ENCODE assay signal across 24 cellular contexts in the genomic region with DNA sequence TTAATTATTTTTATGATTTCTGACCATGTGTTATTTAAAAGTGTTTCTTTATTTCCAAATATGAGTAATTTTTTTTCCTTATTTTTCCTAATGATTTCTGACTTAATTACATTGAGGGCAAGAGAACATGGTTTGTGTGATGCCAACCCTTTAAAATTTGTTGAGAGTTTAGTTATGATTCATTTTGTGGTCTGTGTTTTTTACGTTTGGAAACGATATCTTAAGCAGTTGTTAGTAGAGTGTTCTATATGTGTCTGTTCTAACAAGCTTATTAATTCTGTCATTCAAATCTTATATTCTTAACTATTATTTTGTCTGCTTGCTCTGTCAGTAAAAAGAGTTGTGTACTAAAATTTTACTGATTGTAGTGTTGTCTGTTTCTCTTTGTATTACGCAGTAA. TPM values are rescaled to one million over a fixed set of nuclear protein-coding genes. Genes with fewer than 3 reads are reported as not detected.
DNase-seq lines count a peak whose midpoint lies in the region; ATAC-seq and TF ChIP-seq lines count a peak whose summit lies in the region.
"Had no signal": no experiment of that assay in that cellular context is flagged by ENCODE, and none has a peak within 500 bp of the region (broad histone marks: within the 10 kb centered on the region; RNA-seq: fewer than 3 reads in every experiment).

No MANE protein-coding gene starts in this region.

- no CpG with 5 or more reads among the region's 3 CpGs for WGBS in IMR-90 (ENCODE audit: extremely low coverage in 2 of 2, insufficient read length in 1 of 2), 2 experiments
- WGBS in right lobe of liver (ENCODE audit: insufficient coverage, low coverage, low lambda C conversion rate, missing lambda C conversion rate), result 62% methylated on average over 3 of the region's 3 CpGs

- TF ChIP-seq RAD21 in IMR-90 (IDR thresholded peaks at IDR 0.05; ENCODE audit: low read length), result no peak

- H3K9ac ChIP-seq in IMR-90 (ENCODE audit: low read depth, low read length), result no peak overlapping the region

- no peak for DNase-seq in activated CD4-positive, alpha-beta T cell treated with anti-CD3 and anti-CD28 coated beads for 36 hours
- no peak for DNase-seq in activated CD4-positive, alpha-beta T cell treated with anti-CD3 and anti-CD28 coated beads for 4 hours
- peak; percentile 10 for DNase-seq in IMR-90
- no peak for DNase-seq in brain microvascular endothelial cell
- no peak for DNase-seq in natural killer cell
- DNase-seq in right lobe of liver, result no peak
- no peak for DNase-seq in OCI-M2 (lab: John Stamatoyannopoulos, UW; ENCODE audit: unreplicated experiment)
- DNase-seq in mucosa of descending colon, result no peak
- DNase-seq: 8988T; activated CD4-positive, alpha-beta T cell treated with anti-CD3 and anti-CD28 coated beads for 48 hours; AML-193; CD8-positive, alpha-beta T cell; heart right ventricle; KG1; naive thymus-derived CD8-positive, alpha-beta T cell; NCI-H187 treated with DMSO at 0.1 percent for 48 hours; NCI-H524 treated with DMSO at 0.1 percent for 48 hours; NK-92 treated with Interleukin-12 subunit alpha and Interleukin-12 subunit beta, amount 100 ng/mL, for 24 hours; pancreas; Peyer's patch; SJCRH30; T-helper 1 cell; trophoblast cell had no signal

- no peak overlapping the region for H3K18ac ChIP-seq in IMR-90 (ENCODE audit: low read depth, low read length)

- no peak overlapping the region for H2BK5ac ChIP-seq in IMR-90 (ENCODE audit: low read depth, low read length, poor library complexity, severe bottlenecking)

- H4K8ac ChIP-seq in IMR-90 (ENCODE audit: low read depth in 2 of 2, low read length in 2 of 2), result no peak overlapping the region

- no peaks in the 10 kb centered on the region for H3K27me3 Mint-ChIP-seq in activated CD4-positive, alpha-beta T cell treated with anti-CD3 and anti-CD28 coated beads for 36 hours
- H3K27me3 Mint-ChIP-seq in natural killer cell (ENCODE audit: low read depth in 2 of 2), result no peaks in the 10 kb centered on the region
- H3K27me3 Mint-ChIP-seq: activated naive CD4-positive, alpha-beta T cell treated with anti-CD3 and anti-CD28 coated beads, Interleukin-2, amount 50 U/mL, for 24 hours; naive thymus-derived CD8-positive, alpha-beta T cell had no signal

- H3K27ac ChIP-seq in IMR-90 (ENCODE audit: insufficient read depth, low read length) (no peak overlapping the region), brain microvascular endothelial cell (peak overlapping the region; percentile 15), right lobe of liver (peak overlapping the region in 1 of 3 donors; percentile 12)
- H3K27ac ChIP-seq: pancreas, Peyer's patch, SJCRH30 had no signal

- H3K4me1 ChIP-seq in IMR-90 (ENCODE audit: control insufficient read depth, insufficient read depth, low read length) (peaks cover 5% of the 10 kb centered on the region; the same call in 1 of the 2 replicates), right lobe of liver (peaks cover 0 to 18% (median 4%) of the 10 kb centered on the region in 4 donors), mucosa of descending colon (ENCODE audit: low read depth) (no peaks in the 10 kb centered on the region)
- H3K4me1 ChIP-seq: Peyer's patch had no signal

- no peak overlapping the region for H3K4me2 ChIP-seq in IMR-90 (ENCODE audit: low read depth, low read length)

- 0 out of 2 replicates have a peak, but pooled peaks cover 3% of the 10 kb centered on the region for H3K36me3 ChIP-seq in IMR-90 (ENCODE audit: control insufficient read depth, insufficient read depth, low read length)
- peaks cover 3% of the 10 kb centered on the region for H3K36me3 ChIP-seq in brain microvascular endothelial cell (replicated peaks)
- no peaks in the 10 kb centered on the region for H3K36me3 ChIP-seq in right lobe of liver
- no peaks in the 10 kb centered on the region for H3K36me3 ChIP-seq in mucosa of descending colon (ENCODE audit: low read depth)
- H3K36me3 ChIP-seq: pancreas had no signal

- H3K27ac Mint-ChIP-seq in activated CD4-positive, alpha-beta T cell treated with anti-CD3 and anti-CD28 coated beads for 36 hours, result no peak overlapping the region
- peak overlapping the region; percentile 24 to 39 for H3K27ac Mint-ChIP-seq in natural killer cell
- H3K27ac Mint-ChIP-seq: activated naive CD4-positive, alpha-beta T cell treated with anti-CD3 and anti-CD28 coated beads, Interleukin-2, amount 50 U/mL, for 24 hours; CD8-positive, alpha-beta T cell; naive thymus-derived CD8-positive, alpha-beta T cell had no signal

- peaks cover 30 to 47% of the 10 kb centered on the region in 2 experiments for H3K79me1 ChIP-seq in IMR-90 (ENCODE audit: low read depth in 1 of 2, low read length in 2 of 2)

- H3K36me3 Mint-ChIP-seq in activated CD4-positive, alpha-beta T cell treated with anti-CD3 and anti-CD28 coated beads for 36 hours (ENCODE audit: low read depth), result peaks cover 26% of the 10 kb centered on the region
- H3K36me3 Mint-ChIP-seq in natural killer cell, result peaks cover 9% of the 10 kb centered on the region

- no peak overlapping the region for H3K4me3 Mint-ChIP-seq in activated CD4-positive, alpha-beta T cell treated with anti-CD3 and anti-CD28 coated beads for 36 hours
- no peak overlapping the region for H3K4me3 Mint-ChIP-seq in natural killer cell
- H3K4me3 Mint-ChIP-seq: activated naive CD4-positive, alpha-beta T cell treated with anti-CD3 and anti-CD28 coated beads, Interleukin-2, amount 50 U/mL, for 24 hours; CD8-positive, alpha-beta T cell; naive thymus-derived CD8-positive, alpha-beta T cell had no signal

- H3K4me3 ChIP-seq in IMR-90 (ENCODE audit: insufficient read depth, low read depth, low read length) (no peak overlapping the region), brain microvascular endothelial cell (ENCODE audit: low read depth, low read length) (no peak overlapping the region), right lobe of liver (no peak overlapping the region), mucosa of descending colon (no peak overlapping the region)
- H3K4me3 ChIP-seq: heart right ventricle, pancreas, Peyer's patch, SJCRH30 had no signal

- no peak overlapping the region for H2AFZ ChIP-seq in IMR-90 (replicated peaks; ENCODE audit: low read length, poor library complexity)

- ATAC-seq in activated CD4-positive, alpha-beta T cell treated with anti-CD3 and anti-CD28 coated beads for 36 hours, result peak; percentile 75
- ATAC-seq in IMR-90 (ENCODE audit: low read depth), result no peak
- no peak for ATAC-seq in natural killer cell
- ATAC-seq in right lobe of liver, result no peak
- ATAC-seq in mucosa of descending colon, result no peak
- ATAC-seq: CD8-positive, alpha-beta T cell; naive thymus-derived CD8-positive, alpha-beta T cell had no signal

- H4K20me1 ChIP-seq in IMR-90 (ENCODE audit: insufficient read depth, low read length), result peaks cover 11% of the 10 kb centered on the region; the same call in 1 of the 2 replicates

- POLR2A ChIA-PET in activated CD4-positive, alpha-beta T cell treated with anti-CD3 and anti-CD28 coated beads for 36 hours (lab: Charles Lee), result interaction anchor here (0.6 kb wide), 2 partner anchors 248 to 1363 kb away, joined by 3 read pairs; no protein-coding TSS in a partner anchor
- POLR2A ChIA-PET in IMR-90 (lab: Charles Lee; ENCODE audit: unreplicated experiment), result no interaction called here

- TF ChIP-seq POLR2A in IMR-90 (IDR thresholded peaks at IDR 0.05; ENCODE audit: low read depth, low read length), result no peak
- no peak for TF ChIP-seq POLR2A in right lobe of liver (IDR thresholded peaks at IDR 0.05)

- intact Hi-C loops in activated CD4-positive, alpha-beta T cell treated with anti-CD3 and anti-CD28 coated beads for 36 hours (cut with DNase I, micrococcal nuclease), result no loop called here
- intact Hi-C loops in IMR-90 (cut with micrococcal nuclease), result no loop called here
- intact Hi-C loops in natural killer cell (cut with micrococcal nuclease), result no loop called here
- intact Hi-C loops in right lobe of liver (cut with DNase I), result no loop called here
- intact Hi-C loops in mucosa of descending colon (cut with DNase I, micrococcal nuclease), result no loop called here

- no peak overlapping the region for H4K5ac ChIP-seq in IMR-90 (ENCODE audit: low read depth, low read length)

- dilution Hi-C loops in IMR-90 (cut with HindIII; ENCODE audit: low sequenced_read_pairs, unreplicated experiment), result no loop called here

- H3K4me1 Mint-ChIP-seq in activated CD4-positive, alpha-beta T cell treated with anti-CD3 and anti-CD28 coated beads for 36 hours, result peaks cover 63% of the 10 kb centered on the region
- H3K4me1 Mint-ChIP-seq in natural killer cell, result peaks cover 18 to 27% of the 10 kb centered on the region in 2 donors

- H3K14ac ChIP-seq in IMR-90 (replicated peaks; ENCODE audit: low read depth, low read length), result no peak overlapping the region

- no peak overlapping the region for H2AK5ac ChIP-seq in IMR-90 (ENCODE audit: low read depth, low read length)

- H3K4ac ChIP-seq in IMR-90 (ENCODE audit: low read depth, low read length), result no peak overlapping the region

- no peak overlapping the region for H2AK9ac ChIP-seq in IMR-90 (replicated peaks; ENCODE audit: low read depth, low read length, poor library complexity)

- TF ChIP-seq CTCF in IMR-90 (conservative IDR thresholded peaks at IDR 0.05; ENCODE audit: low read depth, low read length) (no peak), brain microvascular endothelial cell (IDR thresholded peaks at IDR 0.05; ENCODE audit: low read depth, low read length, missing control alignments) (no peak), natural killer cell (IDR thresholded peaks at IDR 0.05) (no peak), right lobe of liver (IDR thresholded peaks at IDR 0.05) (no peak), mucosa of descending colon (IDR thresholded peaks at IDR 0.05) (no peak)

- no peaks in the 10 kb centered on the region for H3K27me3 ChIP-seq in IMR-90 (ENCODE audit: control insufficient read depth, insufficient read depth, low read length)
- no peaks in the 10 kb centered on the region for H3K27me3 ChIP-seq in brain microvascular endothelial cell (replicated peaks)
- H3K27me3 ChIP-seq in right lobe of liver, result no peaks in the 10 kb centered on the region
- H3K27me3 ChIP-seq: heart right ventricle, pancreas, Peyer's patch, SJCRH30 had no signal

- H2BK15ac ChIP-seq in IMR-90 (ENCODE audit: low read depth, low read length), result no peak overlapping the region

- no peak overlapping the region for H2BK20ac ChIP-seq in IMR-90 (ENCODE audit: low read depth, low read length)

- CTCF ChIA-PET in activated CD4-positive, alpha-beta T cell treated with anti-CD3 and anti-CD28 coated beads for 36 hours (lab: Charles Lee), result interaction anchor here (0.7 to 4.4 kb wide), 6 partner anchors 8 to 250 kb away, joined by 3 to 31 read pairs (median 4); no protein-coding TSS in a partner anchor
- CTCF ChIA-PET in IMR-90 (lab: Yijun Ruan, JAX), result no interaction called here

- in situ Hi-C loops in IMR-90 (cut with MboI; ENCODE audit: low sequenced_read_pairs) (no loop called here), brain microvascular endothelial cell (cut with HindIII; ENCODE audit: low pct_ligation_motif_present, low sequenced_read_pairs) (no loop called here)

- H4K91ac ChIP-seq in IMR-90 (ENCODE audit: insufficient read depth, low read depth, low read length), result no peak overlapping the region

- no peak overlapping the region for H3K56ac ChIP-seq in IMR-90 (ENCODE audit: extremely low read depth, insufficient read depth, low read length)

- H2BK120ac ChIP-seq in IMR-90 (ENCODE audit: low read depth, low read length), result no peak overlapping the region

- no peak overlapping the region for H3K23ac ChIP-seq in IMR-90 (ENCODE audit: low read depth, low read length)

- no peaks in the 10 kb centered on the region for H3K9me3 ChIP-seq in IMR-90 (ENCODE audit: control insufficient read depth, insufficient read depth, low read length)
- no peaks in the 10 kb centered on the region for H3K9me3 ChIP-seq in right lobe of liver
- H3K9me3 ChIP-seq in mucosa of descending colon, result no peaks in the 10 kb centered on the region
- H3K9me3 ChIP-seq: pancreas, Peyer's patch had no signal

- H3K9me1 ChIP-seq in IMR-90 (ENCODE audit: insufficient read depth, low read length), result peaks cover 4% of the 10 kb centered on the region

- H3K9me3 Mint-ChIP-seq in activated CD4-positive, alpha-beta T cell treated with anti-CD3 and anti-CD28 coated beads for 36 hours (ENCODE audit: low read depth), result peaks cover 3% of the 10 kb centered on the region
- no peaks in the 10 kb centered on the region for H3K9me3 Mint-ChIP-seq in natural killer cell

- no TSS peak for BruUV-seq in IMR-90 (replicated peaks; lab: Mats Ljungman, UMichigan)

RNA-seq across cellular contexts. Expression of a gene that starts 15.0 kb away (rescaled TPM):
- 10 to 100 TPM; 41.4 to 43.6 TPM for total RNA-seq in activated CD4-positive, alpha-beta T cell treated with anti-CD3 and anti-CD28 coated beads for 36 hours
- total RNA-seq in IMR-90 (2012; rRNA removed) (31.2 and 33.6 TPM in 2 replicates), natural killer cell (10 to 100 TPM; 31.2 to 42.0 (median 37.8) TPM), right lobe of liver (10 to 100 TPM; 22.0 to 29.9 (median 23.8) TPM), mucosa of descending colon (10 to 100 TPM; 23.4 to 55.0 (median 28.9) TPM)
- 9.6 and 11.9 TPM in 2 replicates for polyA plus RNA-seq in IMR-90 (2012; rRNA removed)
- polyA plus RNA-seq in IMR-90 (2012; cell fraction: cytosol; rRNA removed), result 4.2 and 5.0 TPM in 2 replicates
- polyA plus RNA-seq in IMR-90 (2012; cell fraction: nucleus; rRNA removed; ENCODE audit: low replicate concordance), result 10.8 and 32.4 TPM in 2 replicates
